In genomic region chr18:61435064-61435652, GRCh38 we compare ENCODE assay signal across 9 cellular contexts.
DNase-seq lines count a peak whose midpoint lies in the region; ATAC-seq lines count a peak whose summit lies in the region.
"Had no signal": no experiment of that assay in that cellular context is flagged by ENCODE, and none has a peak within 500 bp of the region (broad histone marks: within the 10 kb centered on the region; RNA-seq: fewer than 3 reads in every experiment).

No MANE protein-coding gene starts in this region.

- H3K4me1 Mint-ChIP-seq in T-helper 2 cell treated with Interferon-gamma antibody and Interleukin-4, amounts not matched to agents 5 μg/mL and 100 μg/mL, for 36 hours (ENCODE audit: low read depth) = no peaks in the 10 kb centered on the region

- H3K9me3 Mint-ChIP-seq in T-helper 2 cell treated with Interferon-gamma antibody and Interleukin-4, amounts not matched to agents 5 μg/mL and 100 μg/mL, for 36 hours = no peaks in the 10 kb centered on the region
- H3K9me3 Mint-ChIP-seq: T-helper 1 cell treated with Interleukin-12 subunit alpha and Interleukin-12 subunit beta and Interleukin-4 antibody, amounts not matched to agents 30 μg/mL and 1 μg/mL, for 36 hours had no signal

- H3K27me3 Mint-ChIP-seq in T-helper 2 cell treated with Interferon-gamma antibody and Interleukin-4, amounts not matched to agents 5 μg/mL and 100 μg/mL, for 36 hours (ENCODE audit: low read depth) = no peaks in the 10 kb centered on the region

- no peak overlapping the region for H3K27ac Mint-ChIP-seq in T-helper 2 cell treated with Interferon-gamma antibody and Interleukin-4, amounts not matched to agents 5 μg/mL and 100 μg/mL, for 36 hours
- H3K27ac Mint-ChIP-seq: T-helper 1 cell treated with Interleukin-12 subunit alpha and Interleukin-12 subunit beta and Interleukin-4 antibody, amounts not matched to agents 30 μg/mL and 1 μg/mL, for 36 hours had no signal

- no peaks in the 10 kb centered on the region for H3K36me3 Mint-ChIP-seq in T-helper 2 cell treated with Interferon-gamma antibody and Interleukin-4, amounts not matched to agents 5 μg/mL and 100 μg/mL, for 36 hours (ENCODE audit: low read depth)

- ATAC-seq in GM18870 (IDR thresholded peaks at IDR 0.05; ENCODE audit: unreplicated experiment) (peak; percentile 90), HG03064 (IDR thresholded peaks at IDR 0.05; ENCODE audit: low read depth, unreplicated experiment) (peak; percentile 79)

- no peak overlapping the region for H3K4me3 Mint-ChIP-seq in T-helper 2 cell treated with Interferon-gamma antibody and Interleukin-4, amounts not matched to agents 5 μg/mL and 100 μg/mL, for 36 hours
- H3K4me3 Mint-ChIP-seq: T-helper 1 cell treated with Interleukin-12 subunit alpha and Interleukin-12 subunit beta and Interleukin-4 antibody, amounts not matched to agents 30 μg/mL and 1 μg/mL, for 36 hours had no signal

- peak; percentile 25 for DNase-seq in COLO829 (ENCODE audit: low spot score)
- DNase-seq in RKO (ENCODE audit: low spot score) = peak; percentile 49
- DNase-seq in iPS DF 4.7 (ENCODE audit: extremely low read depth, low spot score) = peak; percentile 3
- no peak for DNase-seq in mesenteric fat pad (ENCODE audit: low spot score)
- no peak for DNase-seq in T-helper 2 cell treated with Interferon-gamma antibody and Interleukin-4, amounts not matched to agents 5 μg/mL and 100 μg/mL, for 36 hours (ENCODE audit: low spot score)
- no peak for DNase-seq in stimulated activated naive CD4-positive, alpha-beta T cell treated with Interleukin-2 at 50 U/mL for 16 hours (lab: John Stamatoyannopoulos, UW)

Comparison
In these comparisons a context has a peak if more than half of its experiments do, and no peak if none do; other contexts are left out.
1. DNase-seq: peak in COLO829 (single experiment), RKO (single experiment) and iPS DF 4.7 (single experiment); none in mesenteric fat pad (single experiment), T-helper 2 cell treated with Interferon-gamma antibody and Interleukin-4, amounts not matched to agents 5 μg/mL and 100 μg/mL, for 36 hours (single experiment) and stimulated activated naive CD4-positive, alpha-beta T cell treated with Interleukin-2 at 50 U/mL for 16 hours (single experiment).